ENCODE assay signal across 1 cellular context in genomic region chr10:49141541-49142332, GRCh38.
TF ChIP-seq lines count a peak whose summit lies in the region.

No MANE protein-coding gene starts in this region.

TF ChIP-seq in K562, 482 proteins besides CTCF, POLR2A, EP300 and RAD21 (continued from another document):
- TF ChIP-seq ZNF316 (IDR thresholded peaks at IDR 0.05): peak; percentile 11; the same call in 1 of the 2 replicates
- TF ChIP-seq ATF4 (CRISPR knock-in tag; IDR thresholded peaks at IDR 0.05): no peak
